Comparison of ENCODE assay signal across 5 cellular contexts in the genomic region with DNA sequence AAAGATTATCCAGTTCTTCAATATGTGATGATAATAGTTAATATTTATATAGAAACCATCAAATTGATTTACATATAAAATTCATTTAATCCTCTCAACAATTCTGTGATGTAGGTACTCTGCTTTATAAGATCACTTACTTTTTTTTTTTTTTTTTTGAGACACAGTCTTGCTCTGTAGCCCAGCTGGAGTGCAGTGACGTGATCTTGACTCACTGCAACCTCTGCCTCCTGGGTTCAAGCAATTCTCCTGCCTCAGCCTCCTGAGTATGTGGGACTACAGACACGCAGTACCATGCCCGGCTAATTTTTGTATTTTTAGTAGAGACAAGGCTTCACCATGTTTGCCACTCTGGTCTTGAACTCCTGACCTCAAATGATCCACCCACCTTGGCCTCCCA. TPM values are rescaled to one million over a fixed set of nuclear protein-coding genes. Genes with fewer than 3 reads are reported as not detected.
"Had no signal": no experiment of that assay in that cellular context is flagged by ENCODE, and none has a peak within 500 bp of the region (broad histone marks: within the 10 kb centered on the region; RNA-seq: fewer than 3 reads in every experiment).

No MANE protein-coding gene starts in this region.

RNA-seq across cellular contexts. Expression of a gene that starts 51.8 kb away (rescaled TPM):
- total RNA-seq: left ventricle myocardium inferior, lower leg skin, mononuclear cell, skeletal muscle tissue, ureter had no signal
